ENCODE assay signal across 9 cellular contexts in the genomic region with DNA sequence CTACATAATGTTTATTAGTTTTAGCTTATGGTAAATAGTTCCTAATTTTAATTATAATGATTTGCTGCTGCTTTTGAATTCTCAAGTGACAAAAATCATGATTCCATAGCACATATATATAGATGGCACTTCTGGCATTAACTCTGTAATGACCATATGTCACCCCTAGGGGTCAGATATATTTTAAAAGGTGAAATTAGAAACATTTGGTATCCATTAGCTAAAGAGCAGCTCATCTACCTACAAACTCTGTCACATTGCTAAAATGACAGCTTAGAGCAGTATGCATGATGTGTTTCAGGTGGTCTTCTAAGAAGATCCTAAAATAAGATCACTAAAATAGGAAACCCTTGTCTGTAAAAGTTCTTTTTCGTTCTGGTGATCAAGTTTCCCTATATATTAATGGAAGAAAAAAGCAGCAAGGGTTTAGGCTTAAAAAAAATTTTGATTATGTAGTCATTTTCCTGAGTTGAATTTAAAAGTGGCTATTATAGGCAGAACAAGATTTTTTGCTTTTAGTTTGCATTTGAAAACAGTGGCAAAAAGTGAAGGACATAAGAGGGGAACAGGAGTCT.
DNase-seq lines count a peak whose midpoint lies in the region; ATAC-seq and TF ChIP-seq lines count a peak whose summit lies in the region.
"Had no signal": no experiment of that assay in that cellular context is flagged by ENCODE, and none has a peak within 500 bp of the region (broad histone marks: within the 10 kb centered on the region; RNA-seq: fewer than 3 reads in every experiment).

No MANE protein-coding gene starts in this region.

- no peaks in the 10 kb centered on the region for H3K9me3 ChIP-seq in transverse colon
- H3K9me3 ChIP-seq in ascending aorta: no peaks in the 10 kb centered on the region

- TF ChIP-seq CTCF in 22Rv1 (IDR thresholded peaks at IDR 0.05) (peak; percentile 78), WI38 (IDR thresholded peaks at IDR 0.05; ENCODE audit: low read depth, low read length) (peak; percentile 21; the same call in 1 of the 2 replicates), transverse colon (IDR thresholded peaks at IDR 0.05) (peak in 2 of 5 experiments; percentile 21 to 47), ascending aorta (IDR thresholded peaks at IDR 0.05) (no peak)

- peaks cover 0 to 6% of the 10 kb centered on the region in 2 donors for H3K36me3 Mint-ChIP-seq in stimulated activated naive B cell treated with anti-CD40 and anti-IgM and Interleukin-4, amounts not matched to agents 10 μg/mL and 1 μg/mL and 100 μg/mL, for 72 hours
- H3K36me3 Mint-ChIP-seq: activated naive CD4-positive, alpha-beta T cell treated with anti-CD3 and anti-CD28 coated beads, Interleukin-2, amount 50 U/mL, for 24 hours had no signal

- no peak for TF ChIP-seq EP300 in transverse colon (IDR thresholded peaks at IDR 0.05; ENCODE audit: low read depth)

- peaks cover 0 to 7% (median 0%) of the 10 kb centered on the region in 4 donors for H3K4me1 ChIP-seq in transverse colon
- no peaks in the 10 kb centered on the region for H3K4me1 ChIP-seq in ascending aorta

- 98 to 100% methylated on average over 1 of the region's 1 CpG for WGBS in transverse colon (ENCODE audit: low coverage in 1 of 2), 2 donors

- H3K27me3 ChIP-seq in transverse colon: no peaks in the 10 kb centered on the region
- no peaks in the 10 kb centered on the region for H3K27me3 ChIP-seq in ascending aorta

- peak; percentile 50 for ATAC-seq in GM18520 (IDR thresholded peaks at IDR 0.05; ENCODE audit: unreplicated experiment)
- ATAC-seq in HG03139 (IDR thresholded peaks at IDR 0.05; ENCODE audit: unreplicated experiment): peak; percentile 76
- ATAC-seq in stimulated activated naive B cell treated with anti-CD40 and anti-IgM and Interleukin-4, amounts not matched to agents 10 μg/mL and 1 μg/mL and 100 μg/mL, for 72 hours (replicated peaks): peak; percentile 47 to 60

- H3K4me1 Mint-ChIP-seq in stimulated activated naive B cell treated with anti-CD40 and anti-IgM and Interleukin-4, amounts not matched to agents 10 μg/mL and 1 μg/mL and 100 μg/mL, for 72 hours: no peaks in the 10 kb centered on the region
- H3K4me1 Mint-ChIP-seq: activated naive CD4-positive, alpha-beta T cell treated with anti-CD3 and anti-CD28 coated beads, Interleukin-2, amount 50 U/mL, for 24 hours had no signal

- H3K4me3 ChIP-seq in WI38 (ENCODE audit: low read depth, low read length) (no peak overlapping the region), transverse colon (no peak overlapping the region), ascending aorta (no peak overlapping the region)

- no peaks in the 10 kb centered on the region for H3K27me3 Mint-ChIP-seq in stimulated activated naive B cell treated with anti-CD40 and anti-IgM and Interleukin-4, amounts not matched to agents 10 μg/mL and 1 μg/mL and 100 μg/mL, for 72 hours
- H3K27me3 Mint-ChIP-seq: activated naive CD4-positive, alpha-beta T cell treated with anti-CD3 and anti-CD28 coated beads, Interleukin-2, amount 50 U/mL, for 24 hours had no signal

- intact Hi-C loops in transverse colon (cut with DNase I; ENCODE audit: low total_unique reads) (no loop called here), ascending aorta (cut with DNase I) (no loop called here)

- H3K27ac Mint-ChIP-seq in stimulated activated naive B cell treated with anti-CD40 and anti-IgM and Interleukin-4, amounts not matched to agents 10 μg/mL and 1 μg/mL and 100 μg/mL, for 72 hours: no peak overlapping the region
- H3K27ac Mint-ChIP-seq: activated naive CD4-positive, alpha-beta T cell treated with anti-CD3 and anti-CD28 coated beads, Interleukin-2, amount 50 U/mL, for 24 hours had no signal

- H3K27ac ChIP-seq in 22Rv1: no peak overlapping the region
- H3K27ac ChIP-seq in transverse colon: no peak overlapping the region
- H3K27ac ChIP-seq in ascending aorta: no peak overlapping the region

- no peak for TF ChIP-seq POLR2A in transverse colon (IDR thresholded peaks at IDR 0.05)

- DNase-seq in stimulated activated naive B cell treated with anti-CD40 and anti-IgM and Interleukin-4, amounts not matched to agents 10 μg/mL and 1 μg/mL and 100 μg/mL, for 72 hours: no peak
- DNase-seq in transverse colon (no peak), ascending aorta (ENCODE audit: low spot score in 2 of 2) (no peak), SHP77 (lab: John Stamatoyannopoulos, UW) (no peak)

- H3K9me3 Mint-ChIP-seq in stimulated activated naive B cell treated with anti-CD40 and anti-IgM and Interleukin-4, amounts not matched to agents 10 μg/mL and 1 μg/mL and 100 μg/mL, for 72 hours: no peaks in the 10 kb centered on the region
- H3K9me3 Mint-ChIP-seq: activated naive CD4-positive, alpha-beta T cell treated with anti-CD3 and anti-CD28 coated beads, Interleukin-2, amount 50 U/mL, for 24 hours had no signal

- in situ Hi-C loops in transverse colon (cut with MboI; ENCODE audit: low pct_ligation_motif_present in 1 of 4, low pct_unique_long_range_greater_than_20kb in 1 of 4, low sequenced_read_pairs in 3 of 4): no loop called here

- H3K4me3 Mint-ChIP-seq in stimulated activated naive B cell treated with anti-CD40 and anti-IgM and Interleukin-4, amounts not matched to agents 10 μg/mL and 1 μg/mL and 100 μg/mL, for 72 hours: no peak overlapping the region
- H3K4me3 Mint-ChIP-seq: activated naive CD4-positive, alpha-beta T cell treated with anti-CD3 and anti-CD28 coated beads, Interleukin-2, amount 50 U/mL, for 24 hours had no signal

- H3K36me3 ChIP-seq in transverse colon: no peaks in the 10 kb centered on the region
- H3K36me3 ChIP-seq in ascending aorta: no peaks in the 10 kb centered on the region

Comparison
In these comparisons a context has a peak if more than half of its experiments do, and no peak if none do; other contexts are left out.
1. CTCF ChIP-seq: peak in 22Rv1 (single experiment) and WI38 (single experiment); none in ascending aorta (0 of 3).
2. Peak in every context shown above with its lines, with median percentiles within 50 percentile points of each other: ATAC-seq.